1 cellular context compared by ENCODE assay signal in the genomic region with DNA sequence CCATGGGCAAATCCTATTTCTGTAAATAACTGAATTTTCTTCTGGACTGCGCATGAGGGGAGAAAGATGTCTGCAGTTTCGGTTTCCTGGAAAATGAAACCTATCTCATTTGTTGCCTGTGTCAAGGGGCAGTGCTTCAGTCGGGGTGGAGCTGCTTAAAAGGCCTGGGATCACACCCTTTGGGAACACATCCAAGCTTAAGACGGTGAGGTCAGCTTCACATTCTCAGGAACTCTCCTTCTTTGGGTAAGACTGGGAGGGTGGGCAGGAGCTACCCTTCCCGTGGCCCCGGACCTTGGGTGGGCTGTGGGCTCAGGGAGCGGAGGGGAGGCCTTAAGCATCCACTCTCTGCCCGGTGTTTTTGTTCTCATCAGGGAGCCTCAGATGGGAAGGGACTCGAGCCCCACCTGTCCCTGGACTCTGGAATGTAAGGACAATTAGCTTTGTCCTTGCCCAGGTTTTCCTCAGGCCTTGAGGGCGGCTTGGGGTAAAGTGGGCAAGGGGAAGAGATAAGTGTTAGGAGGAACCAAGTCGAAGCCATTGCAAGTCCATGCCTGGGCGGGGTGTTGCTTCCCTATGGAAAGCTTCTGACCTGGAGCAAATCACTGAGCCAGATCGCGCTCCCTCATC.
TF ChIP-seq lines count a peak whose summit lies in the region.

Gene IFI27, plus strand, starts transcription at position 185 of the 630 bp plus-strand sequence.

TF ChIP-seq in WTC11, 78 proteins besides CTCF, POLR2A, EP300 and RAD21 (continued from another document):
- TF ChIP-seq ZSCAN18 (CRISPR knock-in tag; IDR thresholded peaks at IDR 0.05) (no peak), SMAD4 (CRISPR knock-in tag; IDR thresholded peaks at IDR 0.05) (no peak), EMX1 (CRISPR knock-in tag; IDR thresholded peaks at IDR 0.05) (no peak)
- TF ChIP-seq, protein P1, sequence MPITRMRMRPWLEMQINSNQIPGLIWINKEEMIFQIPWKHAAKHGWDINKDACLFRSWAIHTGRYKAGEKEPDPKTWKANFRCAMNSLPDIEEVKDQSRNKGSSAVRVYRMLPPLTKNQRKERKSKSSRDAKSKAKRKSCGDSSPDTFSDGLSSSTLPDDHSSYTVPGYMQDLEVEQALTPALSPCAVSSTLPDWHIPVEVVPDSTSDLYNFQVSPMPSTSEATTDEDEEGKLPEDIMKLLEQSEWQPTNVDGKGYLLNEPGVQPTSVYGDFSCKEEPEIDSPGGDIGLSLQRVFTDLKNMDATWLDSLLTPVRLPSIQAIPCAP (CRISPR knock-in tag; IDR thresholded peaks at IDR 0.05): no peak
TF ChIP-seq in WTC11: peak in this region for 0.
